ENCODE assay signal across 10 cellular contexts in the genomic region with DNA sequence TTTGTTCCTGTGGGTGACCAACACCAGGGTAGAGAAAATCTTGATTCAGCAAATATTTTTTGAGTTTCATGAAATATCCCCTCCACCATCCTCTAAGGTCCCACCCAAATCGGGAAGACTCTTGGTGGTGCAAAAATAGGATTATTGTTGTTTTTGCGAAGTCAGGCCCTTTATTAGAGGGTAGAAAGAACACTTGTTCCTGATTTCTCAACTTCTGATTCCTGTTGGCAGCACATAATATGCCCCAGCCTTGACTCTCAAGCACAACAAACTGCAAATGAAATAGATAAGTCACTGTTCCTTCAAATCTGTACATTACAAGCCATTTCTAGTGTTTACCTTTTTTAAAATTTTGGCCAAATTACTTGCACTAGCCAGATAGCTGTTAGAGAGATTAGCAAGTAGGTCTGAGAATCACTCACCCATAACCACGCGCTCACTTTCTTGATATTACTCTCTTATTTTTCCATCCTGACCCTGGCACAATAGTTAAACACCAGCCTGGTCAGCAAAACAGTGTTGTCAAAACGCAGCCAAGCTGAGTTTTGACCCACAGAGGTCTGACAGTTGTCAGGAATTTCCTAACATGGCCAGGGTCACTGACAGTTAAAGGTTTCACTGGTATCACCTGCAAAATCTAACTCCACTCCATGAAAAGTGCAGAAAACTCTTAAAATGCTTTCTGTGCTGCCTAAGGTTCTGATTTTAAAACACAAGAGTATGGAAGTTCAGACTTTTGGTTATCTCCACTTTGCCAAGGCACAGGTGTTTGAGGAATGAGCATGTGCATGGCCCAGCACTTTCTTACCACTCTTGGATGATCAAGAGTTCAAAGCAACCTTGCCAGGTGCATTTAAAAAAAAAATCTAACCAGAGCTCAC.
DNase-seq lines count a peak whose midpoint lies in the region; ATAC-seq and TF ChIP-seq lines count a peak whose summit lies in the region.
"Had no signal": no experiment of that assay in that cellular context is flagged by ENCODE, and none has a peak within 500 bp of the region (broad histone marks: within the 10 kb centered on the region; RNA-seq: fewer than 3 reads in every experiment).

No MANE protein-coding gene starts in this region.

- intact Hi-C loops in left colon (cut with DNase I, micrococcal nuclease) = no loop called here

- H3K9me3 Mint-ChIP-seq in WTC11 = no peaks in the 10 kb centered on the region
- no peaks in the 10 kb centered on the region for H3K9me3 Mint-ChIP-seq in stimulated activated effector memory CD8-positive, alpha-beta T cell treated with anti-CD3 and anti-CD28 coated beads, Interleukin-12 subunit alpha, Interleukin-12 subunit beta, amount 100 ng/mL, for 72 hours
- H3K9me3 Mint-ChIP-seq: neural crest cell had no signal

- DNase-seq in WTC11 (ENCODE audit: low spot score) = no peak
- no peak for DNase-seq in stimulated activated effector memory CD8-positive, alpha-beta T cell treated with anti-CD3 and anti-CD28 coated beads, Interleukin-12 subunit alpha, Interleukin-12 subunit beta, amount 100 ng/mL, for 72 hours (ENCODE audit: low spot score in 2 of 2)
- DNase-seq in RWPE1 (ENCODE audit: low spot score) = no peak
- no peak for DNase-seq in kidney glomerular epithelial cell (lab: John Stamatoyannopoulos, UW)
- no peak for DNase-seq in left colon
- no peak for DNase-seq in stimulated activated CD4-positive, alpha-beta T cell treated with anti-CD3 and anti-CD28 coated beads, Interleukin-1b, Interleukin-23, amount 100 ng/mL, for 48 hours
- DNase-seq: amniotic stem cell had no signal

- H3K27me3 Mint-ChIP-seq in WTC11 (ENCODE audit: low read depth) = no peaks in the 10 kb centered on the region

- H3K27ac Mint-ChIP-seq in WTC11 = peak overlapping the region; percentile 75; the same call in 1 of the 2 replicates
- H3K27ac Mint-ChIP-seq in stimulated activated effector memory CD8-positive, alpha-beta T cell treated with anti-CD3 and anti-CD28 coated beads, Interleukin-12 subunit alpha, Interleukin-12 subunit beta, amount 100 ng/mL, for 72 hours = no peak overlapping the region

- peaks cover 42% of the 10 kb centered on the region for H3K4me1 Mint-ChIP-seq in WTC11
- H3K4me1 Mint-ChIP-seq in stimulated activated effector memory CD8-positive, alpha-beta T cell treated with anti-CD3 and anti-CD28 coated beads, Interleukin-12 subunit alpha, Interleukin-12 subunit beta, amount 100 ng/mL, for 72 hours = peaks cover 8% of the 10 kb centered on the region

- H3K36me3 Mint-ChIP-seq in WTC11 = no peaks in the 10 kb centered on the region; the same call in 1 of the 2 replicates
- H3K36me3 Mint-ChIP-seq in stimulated activated effector memory CD8-positive, alpha-beta T cell treated with anti-CD3 and anti-CD28 coated beads, Interleukin-12 subunit alpha, Interleukin-12 subunit beta, amount 100 ng/mL, for 72 hours = no peaks in the 10 kb centered on the region

- POLR2A ChIA-PET in WTC11 (lab: Charles Lee) (no interaction called here), RWPE1 (lab: Yijun Ruan, JAX; ENCODE audit: low non-redundant PET) (no interaction called here)

- CTCF ChIA-PET in WTC11 (lab: Charles Lee) (no interaction called here), RWPE1 (lab: Yijun Ruan, JAX) (interaction anchor here (0.6 kb wide), 1 partner anchor 1306 kb away, joined by 6 read pairs; no protein-coding TSS in a partner anchor)

- ATAC-seq in GM18909 (IDR thresholded peaks at IDR 0.05; ENCODE audit: poor library complexity, unreplicated experiment) (peak; percentile 73), HG02759 (IDR thresholded peaks at IDR 0.05; ENCODE audit: unreplicated experiment) (peak; percentile 61), WTC11 (no peak), left colon (no peak)
- peak; percentile 70 for ATAC-seq in stimulated activated effector memory CD8-positive, alpha-beta T cell treated with anti-CD3 and anti-CD28 coated beads, Interleukin-12 subunit alpha, Interleukin-12 subunit beta, amount 100 ng/mL, for 72 hours

- TF ChIP-seq CTCF in WTC11 (IDR thresholded peaks at IDR 0.05) (no peak), RWPE1 (conservative IDR thresholded peaks at IDR 0.05; ENCODE audit: low read depth) (no peak)

- no peak overlapping the region for H3K27ac ChIP-seq in RWPE1

- no peak overlapping the region for H3K4me3 Mint-ChIP-seq in WTC11
- no peak overlapping the region for H3K4me3 Mint-ChIP-seq in stimulated activated effector memory CD8-positive, alpha-beta T cell treated with anti-CD3 and anti-CD28 coated beads, Interleukin-12 subunit alpha, Interleukin-12 subunit beta, amount 100 ng/mL, for 72 hours
- H3K4me3 Mint-ChIP-seq: neural crest cell had no signal

TF ChIP-seq in WTC11, 78 proteins besides CTCF, POLR2A, EP300 and RAD21:
- TF ChIP-seq FOXP1 (CRISPR knock-in tag; IDR thresholded peaks at IDR 0.05; ENCODE audit: borderline replicate concordance) (no peak), ZNF396 (CRISPR knock-in tag; IDR thresholded peaks at IDR 0.05; ENCODE audit: borderline replicate concordance) (no peak)
- TF ChIP-seq, protein P1, sequence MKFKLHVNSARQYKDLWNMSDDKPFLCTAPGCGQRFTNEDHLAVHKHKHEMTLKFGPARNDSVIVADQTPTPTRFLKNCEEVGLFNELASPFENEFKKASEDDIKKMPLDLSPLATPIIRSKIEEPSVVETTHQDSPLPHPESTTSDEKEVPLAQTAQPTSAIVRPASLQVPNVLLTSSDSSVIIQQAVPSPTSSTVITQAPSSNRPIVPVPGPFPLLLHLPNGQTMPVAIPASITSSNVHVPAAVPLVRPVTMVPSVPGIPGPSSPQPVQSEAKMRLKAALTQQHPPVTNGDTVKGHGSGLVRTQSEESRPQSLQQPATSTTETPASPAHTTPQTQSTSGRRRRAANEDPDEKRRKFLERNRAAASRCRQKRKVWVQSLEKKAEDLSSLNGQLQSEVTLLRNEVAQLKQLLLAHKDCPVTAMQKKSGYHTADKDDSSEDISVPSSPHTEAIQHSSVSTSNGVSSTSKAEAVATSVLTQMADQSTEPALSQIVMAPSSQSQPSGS (CRISPR knock-in tag; IDR thresholded peaks at IDR 0.05; ENCODE audit: borderline replicate concordance, low read depth) = no peak
- TF ChIP-seq, protein P2, sequence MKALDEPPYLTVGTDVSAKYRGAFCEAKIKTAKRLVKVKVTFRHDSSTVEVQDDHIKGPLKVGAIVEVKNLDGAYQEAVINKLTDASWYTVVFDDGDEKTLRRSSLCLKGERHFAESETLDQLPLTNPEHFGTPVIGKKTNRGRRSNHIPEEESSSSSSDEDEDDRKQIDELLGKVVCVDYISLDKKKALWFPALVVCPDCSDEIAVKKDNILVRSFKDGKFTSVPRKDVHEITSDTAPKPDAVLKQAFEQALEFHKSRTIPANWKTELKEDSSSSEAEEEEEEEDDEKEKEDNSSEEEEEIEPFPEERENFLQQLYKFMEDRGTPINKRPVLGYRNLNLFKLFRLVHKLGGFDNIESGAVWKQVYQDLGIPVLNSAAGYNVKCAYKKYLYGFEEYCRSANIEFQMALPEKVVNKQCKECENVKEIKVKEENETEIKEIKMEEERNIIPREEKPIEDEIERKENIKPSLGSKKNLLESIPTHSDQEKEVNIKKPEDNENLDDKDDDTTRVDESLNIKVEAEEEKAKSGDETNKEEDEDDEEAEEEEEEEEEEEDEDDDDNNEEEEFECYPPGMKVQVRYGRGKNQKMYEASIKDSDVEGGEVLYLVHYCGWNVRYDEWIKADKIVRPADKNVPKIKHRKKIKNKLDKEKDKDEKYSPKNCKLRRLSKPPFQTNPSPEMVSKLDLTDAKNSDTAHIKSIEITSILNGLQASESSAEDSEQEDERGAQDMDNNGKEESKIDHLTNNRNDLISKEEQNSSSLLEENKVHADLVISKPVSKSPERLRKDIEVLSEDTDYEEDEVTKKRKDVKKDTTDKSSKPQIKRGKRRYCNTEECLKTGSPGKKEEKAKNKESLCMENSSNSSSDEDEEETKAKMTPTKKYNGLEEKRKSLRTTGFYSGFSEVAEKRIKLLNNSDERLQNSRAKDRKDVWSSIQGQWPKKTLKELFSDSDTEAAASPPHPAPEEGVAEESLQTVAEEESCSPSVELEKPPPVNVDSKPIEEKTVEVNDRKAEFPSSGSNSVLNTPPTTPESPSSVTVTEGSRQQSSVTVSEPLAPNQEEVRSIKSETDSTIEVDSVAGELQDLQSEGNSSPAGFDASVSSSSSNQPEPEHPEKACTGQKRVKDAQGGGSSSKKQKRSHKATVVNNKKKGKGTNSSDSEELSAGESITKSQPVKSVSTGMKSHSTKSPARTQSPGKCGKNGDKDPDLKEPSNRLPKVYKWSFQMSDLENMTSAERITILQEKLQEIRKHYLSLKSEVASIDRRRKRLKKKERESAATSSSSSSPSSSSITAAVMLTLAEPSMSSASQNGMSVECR (CRISPR knock-in tag; IDR thresholded peaks at IDR 0.05; ENCODE audit: borderline replicate concordance) = no peak

Comparison
In these comparisons a context has a peak if more than half of its experiments do, and no peak if none do; other contexts are left out.
1. ATAC-seq: peak in GM18909 (single experiment), HG02759 (single experiment) and stimulated activated effector memory CD8-positive, alpha-beta T cell treated with anti-CD3 and anti-CD28 coated beads, Interleukin-12 subunit alpha, Interleukin-12 subunit beta, amount 100 ng/mL, for 72 hours (single experiment); none in WTC11 (single experiment) and left colon (single experiment).